In genomic region chr5:28344803-28345433, GRCh38 we compare ENCODE assay signal across 8 cellular contexts.
DNase-seq lines count a peak whose midpoint lies in the region; ATAC-seq and TF ChIP-seq lines count a peak whose summit lies in the region.

No MANE protein-coding gene starts in this region.

- H3K27me3 ChIP-seq in DND-41 (ENCODE audit: insufficient read depth, low read length, poor library complexity) (no peaks in the 10 kb centered on the region), SJCRH30 (no peaks in the 10 kb centered on the region), iPS DF 6.9 (ENCODE audit: control insufficient read depth, insufficient read depth, low read length) (no peaks in the 10 kb centered on the region), ovary (no peaks in the 10 kb centered on the region), tibial nerve (no peaks in the 10 kb centered on the region)

- TF ChIP-seq POLR2A in ovary (IDR thresholded peaks at IDR 0.05) (no peak), tibial nerve (IDR thresholded peaks at IDR 0.05) (no peak)

- H3K9ac ChIP-seq in DND-41 (ENCODE audit: low read depth, low read length), result no peak overlapping the region

- DNase-seq in DND-41 (no peak), HuH-7 (ENCODE audit: low spot score) (peak; percentile 15), SJCRH30 (peak; percentile 6 to 73), iPS DF 6.9 (ENCODE audit: low read depth, low spot score) (peak; percentile 76), ovary (no peak), tibial nerve (ENCODE audit: low spot score in 2 of 2) (no peak)
- no peak for DNase-seq in natural killer cell treated with Interleukin-12 subunit alpha and Interleukin-12 subunit beta and Interleukin-15 and Interleukin-18, amount 100 ng/mL, for 72 hours (ENCODE audit: low spot score)

- no peaks in the 10 kb centered on the region for H3K9me3 ChIP-seq in DND-41 (ENCODE audit: insufficient read depth, low read length, severe bottlenecking)
- no peaks in the 10 kb centered on the region for H3K9me3 ChIP-seq in SJCRH30 (replicated peaks)
- no peaks in the 10 kb centered on the region for H3K9me3 ChIP-seq in iPS DF 6.9 (ENCODE audit: control insufficient read depth, insufficient read depth, low read length)
- no peaks in the 10 kb centered on the region for H3K9me3 ChIP-seq in ovary
- H3K9me3 ChIP-seq in tibial nerve, result peaks cover 0 to 10% (median 0%) of the 10 kb centered on the region in 4 donors

- no peaks in the 10 kb centered on the region for H3K36me3 ChIP-seq in DND-41 (ENCODE audit: insufficient read depth, low read length)
- H3K36me3 ChIP-seq in SJCRH30, result no peaks in the 10 kb centered on the region
- no peaks in the 10 kb centered on the region for H3K36me3 ChIP-seq in iPS DF 6.9 (ENCODE audit: control insufficient read depth, insufficient read depth, low read length)
- no peaks in the 10 kb centered on the region for H3K36me3 ChIP-seq in ovary
- no peaks in the 10 kb centered on the region for H3K36me3 ChIP-seq in tibial nerve

- H3K4me1 ChIP-seq in DND-41 (ENCODE audit: insufficient read depth, low read length) (no peaks in the 10 kb centered on the region), SJCRH30 (no peaks in the 10 kb centered on the region), iPS DF 6.9 (ENCODE audit: control insufficient read depth, insufficient read depth, low read length) (no peaks in the 10 kb centered on the region), ovary (ENCODE audit: insufficient read depth) (no peaks in the 10 kb centered on the region), tibial nerve (no peaks in the 10 kb centered on the region)

- TF ChIP-seq EP300 in ovary (IDR thresholded peaks at IDR 0.05) (no peak), tibial nerve (IDR thresholded peaks at IDR 0.05) (no peak)

- H3K9me3 Mint-ChIP-seq in natural killer cell treated with Interleukin-12 subunit alpha and Interleukin-12 subunit beta and Interleukin-15 and Interleukin-18, amount 100 ng/mL, for 72 hours, result peaks cover 14% of the 10 kb centered on the region

- intact Hi-C loops in ovary (cut with DNase I), result no loop called here

- ATAC-seq in DND-41 (ENCODE audit: insufficient read depth, low read depth) (no peak), HG02763 (IDR thresholded peaks at IDR 0.05; ENCODE audit: unreplicated experiment) (no peak)
- no peak for ATAC-seq in natural killer cell treated with Interleukin-12 subunit alpha and Interleukin-12 subunit beta and Interleukin-15 and Interleukin-18, amount 100 ng/mL, for 72 hours

- no peak overlapping the region for H3K27ac Mint-ChIP-seq in natural killer cell treated with Interleukin-12 subunit alpha and Interleukin-12 subunit beta and Interleukin-15 and Interleukin-18, amount 100 ng/mL, for 72 hours

- no peak overlapping the region for H3K4me3 Mint-ChIP-seq in natural killer cell treated with Interleukin-12 subunit alpha and Interleukin-12 subunit beta and Interleukin-15 and Interleukin-18, amount 100 ng/mL, for 72 hours

- peak; percentile 42 for TF ChIP-seq CTCF in DND-41 (IDR thresholded peaks at IDR 0.05; ENCODE audit: borderline replicate concordance, extremely low read depth, low read length, poor library complexity, severe bottlenecking)
- no peak for TF ChIP-seq CTCF in ovary (IDR thresholded peaks at IDR 0.05)
- no peak for TF ChIP-seq CTCF in tibial nerve (IDR thresholded peaks at IDR 0.05)

- H2AFZ ChIP-seq in DND-41 (ENCODE audit: low read depth, low read length), result no peak overlapping the region

- no peaks in the 10 kb centered on the region for H3K27me3 Mint-ChIP-seq in natural killer cell treated with Interleukin-12 subunit alpha and Interleukin-12 subunit beta and Interleukin-15 and Interleukin-18, amount 100 ng/mL, for 72 hours

- H3K4me1 Mint-ChIP-seq in natural killer cell treated with Interleukin-12 subunit alpha and Interleukin-12 subunit beta and Interleukin-15 and Interleukin-18, amount 100 ng/mL, for 72 hours (ENCODE audit: low read depth in 2 of 2), result no peaks in the 10 kb centered on the region

- peaks cover 10% of the 10 kb centered on the region for H3K36me3 Mint-ChIP-seq in natural killer cell treated with Interleukin-12 subunit alpha and Interleukin-12 subunit beta and Interleukin-15 and Interleukin-18, amount 100 ng/mL, for 72 hours

- no CpG with 5 or more reads among the region's 5 CpGs for WGBS in iPS DF 6.9 (ENCODE audit: insufficient coverage, insufficient read length)
- WGBS in ovary, 3 donors, result 56 to 69% (median 61%) methylated on average over 5 of the region's 5 CpGs
- 56 to 64% methylated on average over 5 of the region's 5 CpGs for WGBS in tibial nerve, 2 donors

- H4K20me1 ChIP-seq in DND-41 (ENCODE audit: insufficient read depth, low read length), result no peaks in the 10 kb centered on the region

- H3K27ac ChIP-seq in DND-41 (ENCODE audit: low read length) (no peak overlapping the region), SJCRH30 (no peak overlapping the region), iPS DF 6.9 (ENCODE audit: low read length) (no peak overlapping the region), ovary (no peak overlapping the region), tibial nerve (no peak overlapping the region)

- no peaks in the 10 kb centered on the region for H3K79me2 ChIP-seq in DND-41 (ENCODE audit: insufficient read depth, low read length)

- H3K4me3 ChIP-seq in DND-41 (ENCODE audit: low read depth in 1 of 2, low read length in 2 of 2), result no peak overlapping the region
- H3K4me3 ChIP-seq in SJCRH30, result no peak overlapping the region
- no peak overlapping the region for H3K4me3 ChIP-seq in iPS DF 6.9 (ENCODE audit: low read length)
- H3K4me3 ChIP-seq in ovary, result no peak overlapping the region
- no peak overlapping the region for H3K4me3 ChIP-seq in tibial nerve

- no peak overlapping the region for H3K4me2 ChIP-seq in DND-41 (ENCODE audit: insufficient read depth, low read length)

Comparison
In these comparisons a context has a peak if more than half of its experiments do, and no peak if none do; other contexts are left out.
1. DNase-seq: peak in HuH-7 (single experiment), SJCRH30 (2 of 2) and iPS DF 6.9 (single experiment); none in DND-41 (single experiment), ovary (0 of 5), tibial nerve (0 of 2) and natural killer cell treated with Interleukin-12 subunit alpha and Interleukin-12 subunit beta and Interleukin-15 and Interleukin-18, amount 100 ng/mL, for 72 hours (single experiment).